Comparison of ENCODE assay signal across 1 cellular context in genomic region chr19:16804176-16804575, GRCh38.
TF ChIP-seq lines count a peak whose summit lies in the region.

No MANE protein-coding gene starts in this region.

TF ChIP-seq in WTC11, 78 proteins besides CTCF, POLR2A, EP300 and RAD21:
- no peak for TF ChIP-seq FOXP4 (CRISPR knock-in tag; IDR thresholded peaks at IDR 0.05)
- TF ChIP-seq JAZF1 (CRISPR knock-in tag; IDR thresholded peaks at IDR 0.05), result no peak
- no peak for TF ChIP-seq ETV6 (CRISPR knock-in tag; IDR thresholded peaks at IDR 0.05)
- TF ChIP-seq ZNF416 (CRISPR knock-in tag; IDR thresholded peaks at IDR 0.05), result no peak
- TF ChIP-seq PREB (CRISPR knock-in tag; IDR thresholded peaks at IDR 0.05; ENCODE audit: borderline replicate concordance), result no peak
- peak; percentile 68; the same call in 1 of the 2 replicates for TF ChIP-seq ZNF121 (CRISPR knock-in tag; IDR thresholded peaks at IDR 0.05)
- TF ChIP-seq NFYB (CRISPR knock-in tag; conservative IDR thresholded peaks at IDR 0.05; ENCODE audit: low read depth), result no peak
